1 cellular context compared by ENCODE assay signal in the genomic region with DNA sequence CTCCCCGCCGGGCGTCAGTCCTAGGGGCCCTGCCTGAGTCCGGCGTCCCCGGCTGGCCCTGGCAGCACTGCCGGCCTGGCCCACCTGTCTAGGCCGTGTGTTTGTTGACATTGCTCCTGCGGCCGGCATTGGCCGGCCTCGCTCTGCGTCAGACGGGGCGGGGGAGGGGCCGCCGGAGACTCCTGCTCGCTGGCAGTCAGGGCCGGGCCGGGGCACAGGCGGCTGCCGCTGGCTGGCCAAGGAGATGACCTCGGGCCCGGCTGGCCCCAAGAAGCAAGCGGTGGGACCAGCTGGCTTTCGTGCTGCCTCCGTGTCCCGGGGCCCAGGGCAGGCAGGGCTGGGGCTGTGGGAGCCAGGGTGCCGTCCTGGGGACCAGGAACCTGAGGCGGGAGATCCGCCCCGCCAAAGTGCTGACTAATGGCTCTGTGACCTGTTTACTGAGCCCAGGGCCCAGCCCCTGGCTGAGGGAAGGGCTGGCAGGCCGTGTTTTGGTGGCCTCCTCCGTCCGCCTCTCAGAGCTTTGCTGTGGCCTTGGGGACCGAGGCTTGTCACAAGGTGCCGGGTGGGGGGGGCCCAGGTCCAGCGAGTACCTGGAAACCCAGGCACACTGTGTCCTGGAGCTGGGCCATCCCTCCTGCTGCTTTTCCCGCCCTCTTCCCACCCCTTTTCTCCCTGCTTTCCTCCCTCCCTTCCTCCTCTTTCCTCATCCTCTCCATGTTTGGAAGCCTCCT.
TF ChIP-seq lines count a peak whose summit lies in the region.

No MANE protein-coding gene starts in this region.

TF ChIP-seq in K562, 482 proteins besides CTCF, POLR2A, EP300 and RAD21 (continued from another document and continues in another):
- TF ChIP-seq, protein P1, sequence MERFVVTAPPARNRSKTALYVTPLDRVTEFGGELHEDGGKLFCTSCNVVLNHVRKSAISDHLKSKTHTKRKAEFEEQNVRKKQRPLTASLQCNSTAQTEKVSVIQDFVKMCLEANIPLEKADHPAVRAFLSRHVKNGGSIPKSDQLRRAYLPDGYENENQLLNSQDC (CRISPR knock-in tag; IDR thresholded peaks at IDR 0.05), result no peak
- TF ChIP-seq ARHGAP35 (IDR thresholded peaks at IDR 0.05; ENCODE audit: partially characterized antibody), result no peak
- TF ChIP-seq TAF7 (tag; IDR thresholded peaks at IDR 0.05), result no peak
- peak; percentile 68; the same call in 1 of the 2 replicates for TF ChIP-seq FOXK1 (CRISPR knock-in tag; IDR thresholded peaks at IDR 0.05; ENCODE audit: borderline replicate concordance)
- no peak for TF ChIP-seq ZNF695 (CRISPR knock-in tag; IDR thresholded peaks at IDR 0.05)
- TF ChIP-seq, protein P2, sequence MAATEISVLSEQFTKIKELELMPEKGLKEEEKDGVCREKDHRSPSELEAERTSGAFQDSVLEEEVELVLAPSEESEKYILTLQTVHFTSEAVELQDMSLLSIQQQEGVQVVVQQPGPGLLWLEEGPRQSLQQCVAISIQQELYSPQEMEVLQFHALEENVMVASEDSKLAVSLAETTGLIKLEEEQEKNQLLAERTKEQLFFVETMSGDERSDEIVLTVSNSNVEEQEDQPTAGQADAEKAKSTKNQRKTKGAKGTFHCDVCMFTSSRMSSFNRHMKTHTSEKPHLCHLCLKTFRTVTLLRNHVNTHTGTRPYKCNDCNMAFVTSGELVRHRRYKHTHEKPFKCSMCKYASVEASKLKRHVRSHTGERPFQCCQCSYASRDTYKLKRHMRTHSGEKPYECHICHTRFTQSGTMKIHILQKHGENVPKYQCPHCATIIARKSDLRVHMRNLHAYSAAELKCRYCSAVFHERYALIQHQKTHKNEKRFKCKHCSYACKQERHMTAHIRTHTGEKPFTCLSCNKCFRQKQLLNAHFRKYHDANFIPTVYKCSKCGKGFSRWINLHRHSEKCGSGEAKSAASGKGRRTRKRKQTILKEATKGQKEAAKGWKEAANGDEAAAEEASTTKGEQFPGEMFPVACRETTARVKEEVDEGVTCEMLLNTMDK (IDR thresholded peaks at IDR 0.05; ENCODE audit: borderline replicate concordance, insufficient read depth, low read depth, low read length, poor library complexity, severe bottlenecking), result no peak
- TF ChIP-seq ZKSCAN3 (CRISPR knock-in tag; IDR thresholded peaks at IDR 0.05), result no peak
- TF ChIP-seq, protein P3, sequence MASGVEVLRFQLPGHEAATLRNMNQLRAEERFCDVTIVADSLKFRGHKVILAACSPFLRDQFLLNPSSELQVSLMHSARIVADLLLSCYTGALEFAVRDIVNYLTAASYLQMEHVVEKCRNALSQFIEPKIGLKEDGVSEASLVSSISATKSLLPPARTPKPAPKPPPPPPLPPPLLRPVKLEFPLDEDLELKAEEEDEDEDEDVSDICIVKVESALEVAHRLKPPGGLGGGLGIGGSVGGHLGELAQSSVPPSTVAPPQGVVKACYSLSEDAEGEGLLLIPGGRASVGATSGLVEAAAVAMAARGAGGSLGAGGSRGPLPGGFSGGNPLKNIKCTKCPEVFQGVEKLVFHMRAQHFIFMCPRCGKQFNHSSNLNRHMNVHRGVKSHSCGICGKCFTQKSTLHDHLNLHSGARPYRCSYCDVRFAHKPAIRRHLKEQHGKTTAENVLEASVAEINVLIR (CRISPR knock-in tag; IDR thresholded peaks at IDR 0.05), result no peak
- TF ChIP-seq, protein P4, sequence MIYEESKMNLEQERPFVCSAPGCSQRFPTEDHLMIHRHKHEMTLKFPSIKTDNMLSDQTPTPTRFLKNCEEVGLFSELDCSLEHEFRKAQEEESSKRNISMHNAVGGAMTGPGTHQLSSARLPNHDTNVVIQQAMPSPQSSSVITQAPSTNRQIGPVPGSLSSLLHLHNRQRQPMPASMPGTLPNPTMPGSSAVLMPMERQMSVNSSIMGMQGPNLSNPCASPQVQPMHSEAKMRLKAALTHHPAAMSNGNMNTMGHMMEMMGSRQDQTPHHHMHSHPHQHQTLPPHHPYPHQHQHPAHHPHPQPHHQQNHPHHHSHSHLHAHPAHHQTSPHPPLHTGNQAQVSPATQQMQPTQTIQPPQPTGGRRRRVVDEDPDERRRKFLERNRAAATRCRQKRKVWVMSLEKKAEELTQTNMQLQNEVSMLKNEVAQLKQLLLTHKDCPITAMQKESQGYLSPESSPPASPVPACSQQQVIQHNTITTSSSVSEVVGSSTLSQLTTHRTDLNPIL (CRISPR knock-in tag; IDR thresholded peaks at IDR 0.05), result no peak
- peak; percentile 76 for TF ChIP-seq CREM (IDR thresholded peaks at IDR 0.05; ENCODE audit: low read depth)
- TF ChIP-seq, protein P5, sequence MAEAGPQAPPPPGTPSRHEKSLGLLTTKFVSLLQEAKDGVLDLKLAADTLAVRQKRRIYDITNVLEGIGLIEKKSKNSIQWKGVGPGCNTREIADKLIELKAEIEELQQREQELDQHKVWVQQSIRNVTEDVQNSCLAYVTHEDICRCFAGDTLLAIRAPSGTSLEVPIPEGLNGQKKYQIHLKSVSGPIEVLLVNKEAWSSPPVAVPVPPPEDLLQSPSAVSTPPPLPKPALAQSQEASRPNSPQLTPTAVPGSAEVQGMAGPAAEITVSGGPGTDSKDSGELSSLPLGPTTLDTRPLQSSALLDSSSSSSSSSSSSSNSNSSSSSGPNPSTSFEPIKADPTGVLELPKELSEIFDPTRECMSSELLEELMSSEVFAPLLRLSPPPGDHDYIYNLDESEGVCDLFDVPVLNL (CRISPR knock-in tag; IDR thresholded peaks at IDR 0.05; ENCODE audit: low read depth), result no peak
- no peak for TF ChIP-seq SMAD3 (CRISPR knock-in tag; conservative IDR thresholded peaks at IDR 0.05)
- no peak for TF ChIP-seq GTF2A2 (tag; IDR thresholded peaks at IDR 0.05)
- TF ChIP-seq L3MBTL2 (IDR thresholded peaks at IDR 0.05), result peak; percentile 62; the same call in 1 of the 2 replicates
- no peak for TF ChIP-seq TEAD2 (tag; IDR thresholded peaks at IDR 0.05)
- no peak for TF ChIP-seq CHD4 (IDR thresholded peaks at IDR 0.05; ENCODE audit: insufficient read depth, insufficient replicate concordance, low read depth, low read length, poor library complexity, severe bottlenecking)
- no peak for TF ChIP-seq YBX1 (IDR thresholded peaks at IDR 0.05)
- TF ChIP-seq ZFP1 (CRISPR knock-in tag; IDR thresholded peaks at IDR 0.05), result no peak
- TF ChIP-seq, protein P6, sequence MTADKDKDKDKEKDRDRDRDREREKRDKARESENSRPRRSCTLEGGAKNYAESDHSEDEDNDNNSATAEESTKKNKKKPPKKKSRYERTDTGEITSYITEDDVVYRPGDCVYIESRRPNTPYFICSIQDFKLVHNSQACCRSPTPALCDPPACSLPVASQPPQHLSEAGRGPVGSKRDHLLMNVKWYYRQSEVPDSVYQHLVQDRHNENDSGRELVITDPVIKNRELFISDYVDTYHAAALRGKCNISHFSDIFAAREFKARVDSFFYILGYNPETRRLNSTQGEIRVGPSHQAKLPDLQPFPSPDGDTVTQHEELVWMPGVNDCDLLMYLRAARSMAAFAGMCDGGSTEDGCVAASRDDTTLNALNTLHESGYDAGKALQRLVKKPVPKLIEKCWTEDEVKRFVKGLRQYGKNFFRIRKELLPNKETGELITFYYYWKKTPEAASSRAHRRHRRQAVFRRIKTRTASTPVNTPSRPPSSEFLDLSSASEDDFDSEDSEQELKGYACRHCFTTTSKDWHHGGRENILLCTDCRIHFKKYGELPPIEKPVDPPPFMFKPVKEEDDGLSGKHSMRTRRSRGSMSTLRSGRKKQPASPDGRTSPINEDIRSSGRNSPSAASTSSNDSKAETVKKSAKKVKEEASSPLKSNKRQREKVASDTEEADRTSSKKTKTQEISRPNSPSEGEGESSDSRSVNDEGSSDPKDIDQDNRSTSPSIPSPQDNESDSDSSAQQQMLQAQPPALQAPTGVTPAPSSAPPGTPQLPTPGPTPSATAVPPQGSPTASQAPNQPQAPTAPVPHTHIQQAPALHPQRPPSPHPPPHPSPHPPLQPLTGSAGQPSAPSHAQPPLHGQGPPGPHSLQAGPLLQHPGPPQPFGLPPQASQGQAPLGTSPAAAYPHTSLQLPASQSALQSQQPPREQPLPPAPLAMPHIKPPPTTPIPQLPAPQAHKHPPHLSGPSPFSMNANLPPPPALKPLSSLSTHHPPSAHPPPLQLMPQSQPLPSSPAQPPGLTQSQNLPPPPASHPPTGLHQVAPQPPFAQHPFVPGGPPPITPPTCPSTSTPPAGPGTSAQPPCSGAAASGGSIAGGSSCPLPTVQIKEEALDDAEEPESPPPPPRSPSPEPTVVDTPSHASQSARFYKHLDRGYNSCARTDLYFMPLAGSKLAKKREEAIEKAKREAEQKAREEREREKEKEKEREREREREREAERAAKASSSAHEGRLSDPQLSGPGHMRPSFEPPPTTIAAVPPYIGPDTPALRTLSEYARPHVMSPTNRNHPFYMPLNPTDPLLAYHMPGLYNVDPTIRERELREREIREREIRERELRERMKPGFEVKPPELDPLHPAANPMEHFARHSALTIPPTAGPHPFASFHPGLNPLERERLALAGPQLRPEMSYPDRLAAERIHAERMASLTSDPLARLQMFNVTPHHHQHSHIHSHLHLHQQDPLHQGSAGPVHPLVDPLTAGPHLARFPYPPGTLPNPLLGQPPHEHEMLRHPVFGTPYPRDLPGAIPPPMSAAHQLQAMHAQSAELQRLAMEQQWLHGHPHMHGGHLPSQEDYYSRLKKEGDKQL (CRISPR knock-in tag; IDR thresholded peaks at IDR 0.05; ENCODE audit: borderline replicate concordance), result no peak
- TF ChIP-seq HDAC1 (IDR thresholded peaks at IDR 0.05), result peak in 1 of 2 experiments; percentile 79; a peak in 2 of 4 replicates
- TF ChIP-seq SIN3A (IDR thresholded peaks at IDR 0.05; ENCODE audit: borderline replicate concordance in 2 of 2, control insufficient read depth in 1 of 2, low read depth in 2 of 2, low read length in 2 of 2), result peak in 1 of 2 experiments; percentile 80; a peak in 1 of 4 replicates
- TF ChIP-seq, protein P7, sequence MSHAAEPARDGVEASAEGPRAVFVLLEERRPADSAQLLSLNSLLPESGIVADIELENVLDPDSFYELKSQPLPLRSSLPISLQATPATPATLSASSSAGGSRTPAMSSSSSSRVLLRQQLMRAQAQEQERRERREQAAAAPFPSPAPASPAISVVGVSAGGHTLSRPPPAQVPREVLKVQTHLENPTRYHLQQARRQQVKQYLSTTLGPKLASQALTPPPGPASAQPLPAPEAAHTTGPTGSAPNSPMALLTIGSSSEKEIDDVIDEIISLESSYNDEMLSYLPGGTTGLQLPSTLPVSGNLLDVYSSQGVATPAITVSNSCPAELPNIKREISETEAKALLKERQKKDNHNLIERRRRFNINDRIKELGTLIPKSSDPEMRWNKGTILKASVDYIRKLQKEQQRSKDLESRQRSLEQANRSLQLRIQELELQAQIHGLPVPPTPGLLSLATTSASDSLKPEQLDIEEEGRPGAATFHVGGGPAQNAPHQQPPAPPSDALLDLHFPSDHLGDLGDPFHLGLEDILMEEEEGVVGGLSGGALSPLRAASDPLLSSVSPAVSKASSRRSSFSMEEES (CRISPR knock-in tag; IDR thresholded peaks at IDR 0.05), result no peak
- no peak for TF ChIP-seq ZNF561 (CRISPR knock-in tag; conservative IDR thresholded peaks at IDR 0.05)
- TF ChIP-seq, protein P8, sequence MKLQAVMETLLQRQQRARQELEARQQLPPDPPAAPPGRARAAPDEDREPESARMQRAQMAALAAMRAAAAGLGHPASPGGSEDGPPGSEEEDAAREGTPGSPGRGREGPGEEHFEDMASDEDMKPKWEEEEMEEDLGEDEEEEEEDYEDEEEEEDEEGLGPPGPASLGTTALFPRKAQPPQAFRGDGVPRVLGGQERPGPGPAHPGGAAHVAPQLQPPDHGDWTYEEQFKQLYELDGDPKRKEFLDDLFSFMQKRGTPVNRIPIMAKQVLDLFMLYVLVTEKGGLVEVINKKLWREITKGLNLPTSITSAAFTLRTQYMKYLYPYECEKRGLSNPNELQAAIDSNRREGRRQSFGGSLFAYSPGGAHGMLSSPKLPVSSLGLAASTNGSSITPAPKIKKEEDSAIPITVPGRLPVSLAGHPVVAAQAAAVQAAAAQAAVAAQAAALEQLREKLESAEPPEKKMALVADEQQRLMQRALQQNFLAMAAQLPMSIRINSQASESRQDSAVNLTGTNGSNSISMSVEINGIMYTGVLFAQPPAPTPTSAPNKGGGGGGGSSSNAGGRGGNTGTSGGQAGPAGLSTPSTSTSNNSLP (IDR thresholded peaks at IDR 0.05; ENCODE audit: borderline replicate concordance, low read depth, low read length), result no peak
- no peak for TF ChIP-seq TSC22D4 (tag; IDR thresholded peaks at IDR 0.05)
- no peak for TF ChIP-seq RBM17 (IDR thresholded peaks at IDR 0.05; ENCODE audit: borderline replicate concordance, low read depth, low read length)
- no peak for TF ChIP-seq NR4A1 (CRISPR knock-in tag; IDR thresholded peaks at IDR 0.05)
- TF ChIP-seq NR4A1 (tag; IDR thresholded peaks at IDR 0.05), result 0 out of 2 replicates have a peak, but pooled peaks have one; percentile 23
- TF ChIP-seq ZBTB1 (CRISPR knock-in tag; IDR thresholded peaks at IDR 0.05; ENCODE audit: borderline replicate concordance, low read depth), result 0 out of 2 replicates have a peak, but pooled peaks have one; percentile 21
- TF ChIP-seq, protein P9, sequence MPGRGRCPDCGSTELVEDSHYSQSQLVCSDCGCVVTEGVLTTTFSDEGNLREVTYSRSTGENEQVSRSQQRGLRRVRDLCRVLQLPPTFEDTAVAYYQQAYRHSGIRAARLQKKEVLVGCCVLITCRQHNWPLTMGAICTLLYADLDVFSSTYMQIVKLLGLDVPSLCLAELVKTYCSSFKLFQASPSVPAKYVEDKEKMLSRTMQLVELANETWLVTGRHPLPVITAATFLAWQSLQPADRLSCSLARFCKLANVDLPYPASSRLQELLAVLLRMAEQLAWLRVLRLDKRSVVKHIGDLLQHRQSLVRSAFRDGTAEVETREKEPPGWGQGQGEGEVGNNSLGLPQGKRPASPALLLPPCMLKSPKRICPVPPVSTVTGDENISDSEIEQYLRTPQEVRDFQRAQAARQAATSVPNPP (IDR thresholded peaks at IDR 0.05; ENCODE audit: borderline replicate concordance, insufficient read depth, insufficient read length), result no peak
